ENCODE assay signal across 8 cellular contexts in the genomic region with DNA sequence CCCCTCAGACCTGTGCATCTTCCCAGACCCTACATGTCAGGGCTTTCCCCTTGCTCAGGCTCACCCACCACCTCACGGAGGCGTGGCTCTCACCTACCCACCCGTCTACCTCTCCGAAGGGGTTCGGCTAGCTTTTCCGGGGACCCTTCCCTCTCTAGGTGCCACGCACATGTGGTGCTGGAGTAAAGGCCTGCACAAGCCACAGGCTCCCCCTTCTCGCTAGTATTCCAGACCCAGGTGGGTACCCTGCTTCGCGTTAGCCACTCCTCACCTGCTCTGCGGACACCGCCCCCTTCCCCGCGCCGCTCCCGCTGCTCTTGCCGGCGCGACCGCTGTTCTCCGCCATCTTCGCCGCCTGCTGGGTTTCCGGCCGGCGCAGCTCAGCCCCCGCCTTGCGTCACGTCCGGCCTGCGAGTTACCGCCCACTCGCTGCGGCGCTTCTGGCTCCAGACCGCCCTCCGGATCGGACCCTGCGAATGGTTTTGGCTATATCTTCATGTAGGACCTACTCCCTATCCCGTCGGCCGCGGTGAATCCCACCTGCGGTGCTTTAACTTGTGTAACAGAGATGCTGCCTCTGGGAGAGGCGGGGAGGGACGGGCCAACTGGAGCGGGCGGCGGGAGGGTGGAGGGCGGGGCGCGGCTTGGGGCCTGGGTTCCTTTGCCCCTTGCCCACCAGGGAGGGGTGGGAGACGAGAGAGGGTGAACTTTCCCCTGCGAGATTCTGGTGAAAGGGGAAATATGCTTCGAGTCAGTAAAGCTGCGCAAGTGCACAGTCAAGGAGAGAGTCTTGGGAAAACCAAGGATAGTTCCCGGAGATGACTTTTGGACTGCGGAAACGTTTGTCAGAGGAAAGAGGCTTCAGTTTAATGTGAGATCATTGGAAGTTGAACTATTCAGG. TPM values are rescaled to one million over a fixed set of nuclear protein-coding genes. Genes with fewer than 3 reads are reported as not detected.
DNase-seq lines count a peak whose midpoint lies in the region; ATAC-seq and TF ChIP-seq lines count a peak whose summit lies in the region.

A gene with protein sequence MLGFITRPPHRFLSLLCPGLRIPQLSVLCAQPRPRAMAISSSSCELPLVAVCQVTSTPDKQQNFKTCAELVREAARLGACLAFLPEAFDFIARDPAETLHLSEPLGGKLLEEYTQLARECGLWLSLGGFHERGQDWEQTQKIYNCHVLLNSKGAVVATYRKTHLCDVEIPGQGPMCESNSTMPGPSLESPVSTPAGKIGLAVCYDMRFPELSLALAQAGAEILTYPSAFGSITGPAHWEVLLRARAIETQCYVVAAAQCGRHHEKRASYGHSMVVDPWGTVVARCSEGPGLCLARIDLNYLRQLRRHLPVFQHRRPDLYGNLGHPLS (plus strand): TSS at position 425 of the 901 bp plus-strand sequence. CDS start 72 bp downstream, at position 497.
A gene with protein sequence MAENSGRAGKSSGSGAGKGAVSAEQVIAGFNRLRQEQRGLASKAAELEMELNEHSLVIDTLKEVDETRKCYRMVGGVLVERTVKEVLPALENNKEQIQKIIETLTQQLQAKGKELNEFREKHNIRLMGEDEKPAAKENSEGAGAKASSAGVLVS (minus strand): TSS at position 357 of the 901 bp plus-strand sequence. CDS start 11 bp downstream, at position 346.

- H4K20me1 ChIP-seq in GM23338 (replicated peaks; ENCODE audit: insufficient read depth) = peaks cover 34% of the 10 kb centered on the region

- TF ChIP-seq CTCF in GM23338 (conservative IDR thresholded peaks at IDR 0.05; ENCODE audit: low read depth in 2 of 2) = no peak
- TF ChIP-seq CTCF in fibroblast of the aortic adventitia (IDR thresholded peaks at IDR 0.05; ENCODE audit: insufficient read depth, low read length) = no peak

- H3K4me1 ChIP-seq in GM23338 (ENCODE audit: insufficient read depth) = peaks cover 21% of the 10 kb centered on the region

- peaks cover 53% of the 10 kb centered on the region for H3K79me2 ChIP-seq in GM23338 (replicated peaks; ENCODE audit: insufficient read depth)

- ATAC-seq in GM23338 = peak; percentile 81
- ATAC-seq in natural killer cell treated with Interleukin-12 subunit alpha and Interleukin-12 subunit beta and Interleukin-15 and Interleukin-18, amount 100 ng/mL, for 72 hours = peak; percentile 91 to 94

- DNase-seq in EH (ENCODE audit: low read depth) (peak; percentile 83), GM23338 (ENCODE audit: low spot score) (peak; percentile 94), LHCN-M2 (ENCODE audit: low read depth) (peak; percentile 76), SHP77 (lab: John Stamatoyannopoulos, UW) (peak; percentile 66 to 91), fibroblast of the aortic adventitia (ENCODE audit: low read depth) (peak; percentile 79)
- DNase-seq in activated effector memory CD4-positive, alpha-beta T cell treated with anti-CD3 and anti-CD28 coated beads, Interleukin-2, amount 50 U/mL, for 16 hours = peak; percentile 95
- peak; percentile 90 for DNase-seq in natural killer cell treated with Interleukin-12 subunit alpha and Interleukin-12 subunit beta and Interleukin-15 and Interleukin-18, amount 100 ng/mL, for 72 hours (ENCODE audit: low spot score)
- peak; percentile 85 for DNase-seq in stimulated activated naive CD4-positive, alpha-beta T cell treated with Interleukin-2 at 50 U/mL for 16 hours (lab: John Stamatoyannopoulos, UW)

- H3K4me2 ChIP-seq in GM23338 = peak within 1 kb of the TSS; percentile 88

- peaks cover 17% of the 10 kb centered on the region for H3K36me3 ChIP-seq in GM23338 (ENCODE audit: insufficient read depth)

- peaks cover 43% of the 10 kb centered on the region for H3F3A ChIP-seq in GM23338 (replicated peaks; ENCODE audit: low read depth)

- H3K27ac ChIP-seq in GM23338 (ENCODE audit: low read depth) = peak within 1 kb of the TSS; percentile 98

- H3K27ac Mint-ChIP-seq in GM23338 = peak within 1 kb of the TSS; percentile 96
- H3K27ac Mint-ChIP-seq in natural killer cell treated with Interleukin-12 subunit alpha and Interleukin-12 subunit beta and Interleukin-15 and Interleukin-18, amount 100 ng/mL, for 72 hours = peak within 1 kb of the TSS; percentile 89 to 90

- peak within 1 kb of the TSS; percentile 96 for H3K4me3 Mint-ChIP-seq in GM23338
- peak within 1 kb of the TSS; percentile 97 for H3K4me3 Mint-ChIP-seq in natural killer cell treated with Interleukin-12 subunit alpha and Interleukin-12 subunit beta and Interleukin-15 and Interleukin-18, amount 100 ng/mL, for 72 hours

- H3K4me3 ChIP-seq in GM23338 (peak within 1 kb of the TSS; percentile 98), fibroblast of the aortic adventitia (ENCODE audit: low read depth, low read length) (peak within 1 kb of the TSS; percentile 89)

- H2AFZ ChIP-seq in GM23338 = peak within 1 kb of the TSS; percentile 88

- H3K36me3 Mint-ChIP-seq in GM23338 (ENCODE audit: low read depth) = peaks cover 36% of the 10 kb centered on the region
- H3K36me3 Mint-ChIP-seq in natural killer cell treated with Interleukin-12 subunit alpha and Interleukin-12 subunit beta and Interleukin-15 and Interleukin-18, amount 100 ng/mL, for 72 hours = peaks cover 26% of the 10 kb centered on the region

- no peaks in the 10 kb centered on the region for H3K9me3 Mint-ChIP-seq in GM23338
- H3K9me3 Mint-ChIP-seq in natural killer cell treated with Interleukin-12 subunit alpha and Interleukin-12 subunit beta and Interleukin-15 and Interleukin-18, amount 100 ng/mL, for 72 hours = no peaks in the 10 kb centered on the region

- H3K4me1 Mint-ChIP-seq in GM23338 = peaks cover 22% of the 10 kb centered on the region
- peaks cover 54 to 56% of the 10 kb centered on the region in 2 donors for H3K4me1 Mint-ChIP-seq in natural killer cell treated with Interleukin-12 subunit alpha and Interleukin-12 subunit beta and Interleukin-15 and Interleukin-18, amount 100 ng/mL, for 72 hours (ENCODE audit: low read depth in 2 of 2)

- H3K9me2 ChIP-seq in GM23338 (ENCODE audit: insufficient read depth) = no peaks in the 10 kb centered on the region

- peaks cover 21% of the 10 kb centered on the region for H3K27me3 Mint-ChIP-seq in GM23338 (ENCODE audit: insufficient read depth, low read depth, poor library complexity)
- no peaks in the 10 kb centered on the region for H3K27me3 Mint-ChIP-seq in natural killer cell treated with Interleukin-12 subunit alpha and Interleukin-12 subunit beta and Interleukin-15 and Interleukin-18, amount 100 ng/mL, for 72 hours

- no peaks in the 10 kb centered on the region for H3K27me3 ChIP-seq in GM23338 (ENCODE audit: insufficient read depth)

TF ChIP-seq in GM23338, 12 proteins besides CTCF, POLR2A, EP300 and RAD21 (continues in another document):
- TF ChIP-seq NANOG (IDR thresholded peaks at IDR 0.05; ENCODE audit: borderline replicate concordance) = peak; percentile 41; the same call in 1 of the 2 replicates
- no peak for TF ChIP-seq JUNB (IDR thresholded peaks at IDR 0.05; ENCODE audit: unreplicated experiment)
- no peak for TF ChIP-seq EZH2phosphoT487 (IDR thresholded peaks at IDR 0.05; ENCODE audit: unreplicated experiment)
- TF ChIP-seq, protein P1, sequence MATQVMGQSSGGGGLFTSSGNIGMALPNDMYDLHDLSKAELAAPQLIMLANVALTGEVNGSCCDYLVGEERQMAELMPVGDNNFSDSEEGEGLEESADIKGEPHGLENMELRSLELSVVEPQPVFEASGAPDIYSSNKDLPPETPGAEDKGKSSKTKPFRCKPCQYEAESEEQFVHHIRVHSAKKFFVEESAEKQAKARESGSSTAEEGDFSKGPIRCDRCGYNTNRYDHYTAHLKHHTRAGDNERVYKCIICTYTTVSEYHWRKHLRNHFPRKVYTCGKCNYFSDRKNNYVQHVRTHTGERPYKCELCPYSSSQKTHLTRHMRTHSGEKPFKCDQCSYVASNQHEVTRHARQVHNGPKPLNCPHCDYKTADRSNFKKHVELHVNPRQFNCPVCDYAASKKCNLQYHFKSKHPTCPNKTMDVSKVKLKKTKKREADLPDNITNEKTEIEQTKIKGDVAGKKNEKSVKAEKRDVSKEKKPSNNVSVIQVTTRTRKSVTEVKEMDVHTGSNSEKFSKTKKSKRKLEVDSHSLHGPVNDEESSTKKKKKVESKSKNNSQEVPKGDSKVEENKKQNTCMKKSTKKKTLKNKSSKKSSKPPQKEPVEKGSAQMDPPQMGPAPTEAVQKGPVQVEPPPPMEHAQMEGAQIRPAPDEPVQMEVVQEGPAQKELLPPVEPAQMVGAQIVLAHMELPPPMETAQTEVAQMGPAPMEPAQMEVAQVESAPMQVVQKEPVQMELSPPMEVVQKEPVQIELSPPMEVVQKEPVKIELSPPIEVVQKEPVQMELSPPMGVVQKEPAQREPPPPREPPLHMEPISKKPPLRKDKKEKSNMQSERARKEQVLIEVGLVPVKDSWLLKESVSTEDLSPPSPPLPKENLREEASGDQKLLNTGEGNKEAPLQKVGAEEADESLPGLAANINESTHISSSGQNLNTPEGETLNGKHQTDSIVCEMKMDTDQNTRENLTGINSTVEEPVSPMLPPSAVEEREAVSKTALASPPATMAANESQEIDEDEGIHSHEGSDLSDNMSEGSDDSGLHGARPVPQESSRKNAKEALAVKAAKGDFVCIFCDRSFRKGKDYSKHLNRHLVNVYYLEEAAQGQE (IDR thresholded peaks at IDR 0.05; ENCODE audit: unreplicated experiment) = no peak
- TF ChIP-seq POLR2AphosphoS5 (IDR thresholded peaks at IDR 0.05; ENCODE audit: low read depth) = peak; percentile 97
- TF ChIP-seq CREB1 (CRISPR knock-in tag; IDR thresholded peaks at IDR 0.05; ENCODE audit: low read depth) = peak; percentile 90
- TF ChIP-seq EZH2 (IDR thresholded peaks at IDR 0.05; ENCODE audit: low read depth, unreplicated experiment) = no peak
- TF ChIP-seq ZNF331 (CRISPR knock-in tag; IDR thresholded peaks at IDR 0.05; ENCODE audit: low read depth) = no peak
- no peak for TF ChIP-seq ZNF114 (CRISPR knock-in tag; IDR thresholded peaks at IDR 0.05)
- TF ChIP-seq STAT1 (IDR thresholded peaks at IDR 0.05; ENCODE audit: unreplicated experiment) = no peak

RNA-seq across cellular contexts. Expression of the first gene that starts in this region (rescaled TPM):
- total RNA-seq in GM23338 (2014; rRNA removed; shearing (Covaris generic)) = 29.7 and 35.9 TPM in 2 replicates
- polyA plus RNA-seq in GM23338 (2016; fragmentation: Nextera tagmentation; extraction: Ambion mirVana) = 38.0 and 43.0 TPM in 2 replicates
- 25.6 and 28.4 TPM in 2 replicates for total RNA-seq in LHCN-M2 (2014; rRNA removed)
- 41.1 TPM for polyA plus RNA-seq in LHCN-M2 (2012)
- 13.3 and 18.3 TPM in 2 replicates for total RNA-seq in fibroblast of the aortic adventitia (ENCODE audit: low replicate concordance)
- total RNA-seq in natural killer cell treated with Interleukin-12 subunit alpha and Interleukin-12 subunit beta and Interleukin-15 and Interleukin-18, amount 100 ng/mL, for 72 hours = 10 to 100 TPM; 29.3 to 37.2 TPM

RNA-seq across cellular contexts. Expression of the second gene that starts in this region (rescaled TPM):
- total RNA-seq in GM23338 (2014; rRNA removed; shearing (Covaris generic)) = 19.7 and 45.6 TPM in 2 replicates
- 352 and 395 TPM in 2 replicates for polyA plus RNA-seq in GM23338 (2016; fragmentation: Nextera tagmentation; extraction: Ambion mirVana)
- total RNA-seq in LHCN-M2 (2014; rRNA removed) = 58.6 and 87.5 TPM in 2 replicates
- polyA plus RNA-seq in LHCN-M2 (2012) = 131 TPM
- total RNA-seq in fibroblast of the aortic adventitia (ENCODE audit: low replicate concordance) = 39.9 and 50.2 TPM in 2 replicates
- 100 to 1,000 TPM in 1 of 2 donors, 10 to 100 TPM in 1; 92.6 to 122 TPM for total RNA-seq in natural killer cell treated with Interleukin-12 subunit alpha and Interleukin-12 subunit beta and Interleukin-15 and Interleukin-18, amount 100 ng/mL, for 72 hours

Comparison
In these comparisons a context has a peak if more than half of its experiments do, and no peak if none do; other contexts are left out.
1. Peak in every context shown above with its lines: DNase-seq, ATAC-seq, H3K4me3 ChIP-seq and H3K27ac ChIP-seq.